26 cellular contexts compared by ENCODE assay signal in the genomic region with DNA sequence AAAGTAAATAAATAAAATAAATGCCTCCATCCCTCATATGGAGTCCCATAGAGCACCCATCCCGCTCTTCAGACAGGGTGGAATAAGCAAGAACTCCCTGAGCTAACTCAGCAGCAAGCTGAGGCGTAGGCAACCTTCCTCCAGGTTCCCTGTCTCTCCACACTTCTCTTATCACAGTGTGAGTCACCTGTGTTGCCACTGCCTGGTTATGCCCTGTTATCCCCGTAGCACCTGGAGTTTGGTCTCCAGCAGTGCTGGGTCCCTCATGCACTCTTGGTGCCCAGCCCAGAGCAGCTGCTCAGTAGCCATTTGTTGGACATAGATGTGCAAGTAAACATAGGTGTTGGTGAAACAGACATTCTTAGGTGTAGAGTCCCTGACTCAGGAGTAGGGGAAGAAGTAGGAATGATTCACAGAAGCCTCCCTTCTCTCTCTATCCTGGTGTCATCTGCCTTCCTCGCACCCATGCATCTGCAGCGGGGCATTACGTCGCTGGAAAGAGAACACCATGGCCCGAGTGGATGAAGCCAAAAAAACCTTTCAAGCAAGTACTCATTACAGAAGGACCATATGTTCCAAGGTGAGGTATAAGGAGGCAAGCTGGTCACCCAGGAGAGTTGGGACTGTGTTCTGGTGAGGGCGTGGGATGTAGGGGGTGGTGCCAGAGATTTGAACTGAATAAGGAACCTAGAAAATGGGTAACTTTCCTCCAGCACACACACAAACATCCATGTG. TPM values are rescaled to one million over a fixed set of nuclear protein-coding genes. Genes with fewer than 3 reads are reported as not detected.
DNase-seq lines count a peak whose midpoint lies in the region; ATAC-seq lines count a peak whose summit lies in the region.
"Had no signal": no experiment of that assay in that cellular context is flagged by ENCODE, and none has a peak within 500 bp of the region (broad histone marks: within the 10 kb centered on the region; RNA-seq: fewer than 3 reads in every experiment).

No MANE protein-coding gene starts in this region.

- peaks cover 23% of the 10 kb centered on the region for H3K36me3 Mint-ChIP-seq in CD4-positive, CD25-positive, alpha-beta regulatory T cell
- H3K36me3 Mint-ChIP-seq in activated naive CD8-positive, alpha-beta T cell treated with anti-CD3 and anti-CD28 coated beads for 36 hours: peaks cover 6% of the 10 kb centered on the region

- no peak overlapping the region for H3K4me3 ChIP-seq in CD4-positive, CD25-positive, alpha-beta regulatory T cell (ENCODE audit: low read depth, low read length)
- H3K4me3 ChIP-seq in mesenchymal stem cell (ENCODE audit: insufficient read depth in 1 of 2, low read depth in 1 of 2, low read length in 2 of 2): no peak overlapping the region
- H3K4me3 ChIP-seq: ascending aorta, heart right ventricle, left lung, prostate gland, smooth muscle cell, thyroid gland had no signal

- no peak overlapping the region for H3K9ac ChIP-seq in mesenchymal stem cell (ENCODE audit: low read length)
- H3K9ac ChIP-seq: SK-N-SH had no signal

- H3K23ac ChIP-seq in mesenchymal stem cell (ENCODE audit: low read length in 2 of 2): no peak overlapping the region

- H3K27ac Mint-ChIP-seq in CD4-positive, CD25-positive, alpha-beta regulatory T cell: peak overlapping the region in 2 of 3 donors; percentile 65 to 68
- peak overlapping the region; percentile 53 for H3K27ac Mint-ChIP-seq in activated naive CD8-positive, alpha-beta T cell treated with anti-CD3 and anti-CD28 coated beads for 36 hours
- H3K27ac Mint-ChIP-seq: CD8-positive, alpha-beta T cell had no signal

- DNase-seq in CD4-positive, CD25-positive, alpha-beta regulatory T cell: no peak
- DNase-seq in COLO668 (lab: John Stamatoyannopoulos, UW; ENCODE audit: unreplicated experiment): peak; percentile 40
- no peak for DNase-seq in activated naive CD8-positive, alpha-beta T cell treated with anti-CD3 and anti-CD28 coated beads for 36 hours
- DNase-seq in mesenchymal stem cell: no peak
- no peak for DNase-seq in GM03348 (ENCODE audit: low spot score)
- no peak for DNase-seq in DMS153 treated with DMSO at 0.1 percent for 48 hours (lab: John Stamatoyannopoulos, UW; ENCODE audit: unreplicated experiment)
- DNase-seq: activated CD4-positive, alpha-beta T cell treated with anti-CD3 and anti-CD28 coated beads, Interleukin-2, amount 50 U/mL, for 1 hour; activated naive CD4-positive, alpha-beta T cell treated with Interleukin-2 at 50 U/mL for 16 hours; activated T-cell treated with anti-CD3 and anti-CD28 coated beads for 4 hours; CD8-positive, alpha-beta T cell; DMS79; heart right ventricle; left lung; NCI-H1092 treated with DMSO at 0.1 percent for 48 hours; NCI-H2081; SK-N-SH; stimulated activated naive CD4-positive, alpha-beta T cell; T-helper 2 cell; thyroid gland had no signal

- no peaks in the 10 kb centered on the region for H3K27me3 Mint-ChIP-seq in CD4-positive, CD25-positive, alpha-beta regulatory T cell
- H3K27me3 Mint-ChIP-seq in activated naive CD8-positive, alpha-beta T cell treated with anti-CD3 and anti-CD28 coated beads for 36 hours: no peaks in the 10 kb centered on the region
- H3K27me3 Mint-ChIP-seq: central memory CD8-positive, alpha-beta T cell had no signal

- no peak overlapping the region for H3K4me3 Mint-ChIP-seq in CD4-positive, CD25-positive, alpha-beta regulatory T cell
- H3K4me3 Mint-ChIP-seq in activated naive CD8-positive, alpha-beta T cell treated with anti-CD3 and anti-CD28 coated beads for 36 hours: no peak overlapping the region
- H3K4me3 Mint-ChIP-seq: CD8-positive, alpha-beta T cell; central memory CD8-positive, alpha-beta T cell had no signal

- ATAC-seq in CD4-positive, CD25-positive, alpha-beta regulatory T cell (ENCODE audit: low read depth in 2 of 2): no peak
- ATAC-seq in GM21526 (IDR thresholded peaks at IDR 0.05; ENCODE audit: low FRiP score, unreplicated experiment): no peak
- ATAC-seq: CD8-positive, alpha-beta T cell; heart right ventricle; left lung had no signal

- H3K36me3 ChIP-seq in CD4-positive, CD25-positive, alpha-beta regulatory T cell (ENCODE audit: control insufficient read depth, insufficient read depth, low read length): peaks cover 81% of the 10 kb centered on the region
- peaks cover 28 to 41% of the 10 kb centered on the region in 2 experiments for H3K36me3 ChIP-seq in mesenchymal stem cell (ENCODE audit: control insufficient read depth in 1 of 2, insufficient read depth in 2 of 2, low read depth in 1 of 2, low read length in 2 of 2)
- H3K36me3 ChIP-seq: prostate gland, thyroid gland had no signal

- H3K14ac ChIP-seq in mesenchymal stem cell (ENCODE audit: low read length in 2 of 2): no peak overlapping the region

- no peaks in the 10 kb centered on the region for H3K4me1 ChIP-seq in CD4-positive, CD25-positive, alpha-beta regulatory T cell (ENCODE audit: control insufficient read depth, insufficient read depth, low read length, poor library complexity, severe bottlenecking)
- H3K4me1 ChIP-seq in mesenchymal stem cell (ENCODE audit: control insufficient read depth, insufficient read depth, low read depth, low read length): peaks cover 26% of the 10 kb centered on the region
- H3K4me1 ChIP-seq: prostate gland had no signal

- no peaks in the 10 kb centered on the region for H3K9me3 ChIP-seq in CD4-positive, CD25-positive, alpha-beta regulatory T cell (ENCODE audit: control insufficient read depth in 2 of 2, low read length in 2 of 2)
- no peaks in the 10 kb centered on the region for H3K9me3 ChIP-seq in mesenchymal stem cell (ENCODE audit: control insufficient read depth, low read length)
- H3K9me3 ChIP-seq: ascending aorta, heart right ventricle, left lung, prostate gland, SK-N-SH, thyroid gland had no signal

- no peak overlapping the region for H3K4me2 ChIP-seq in mesenchymal stem cell (ENCODE audit: low read length, poor library complexity, severe bottlenecking)
- H3K4me2 ChIP-seq: SK-N-SH, smooth muscle cell had no signal

- peak overlapping the region in 1 of 2 experiments; percentile 10 for H2BK12ac ChIP-seq in mesenchymal stem cell (ENCODE audit: low read length in 2 of 2)

- no peaks in the 10 kb centered on the region for H3K79me1 ChIP-seq in mesenchymal stem cell (replicated peaks; ENCODE audit: low read length, poor library complexity, severe bottlenecking)

- no peak overlapping the region for H3K4ac ChIP-seq in mesenchymal stem cell (ENCODE audit: low read depth in 1 of 2, low read length in 2 of 2)

- H2BK120ac ChIP-seq in mesenchymal stem cell (ENCODE audit: low read depth, low read length): no peak overlapping the region

- WGBS in mesenchymal stem cell: 97% methylated on average over 4 of the region's 9 CpGs

- no peak overlapping the region for H2AFZ ChIP-seq in mesenchymal stem cell (ENCODE audit: low read depth, low read length)

- peak overlapping the region; percentile 15 for H2BK15ac ChIP-seq in mesenchymal stem cell (ENCODE audit: low read depth, poor library complexity, severe bottlenecking)

- H3K27me3 ChIP-seq in CD4-positive, CD25-positive, alpha-beta regulatory T cell (ENCODE audit: control insufficient read depth, insufficient read depth, low read length): no peaks in the 10 kb centered on the region
- H3K27me3 ChIP-seq in mesenchymal stem cell (ENCODE audit: control insufficient read depth in 1 of 2, insufficient read depth in 1 of 2, low read length in 2 of 2): no peaks in the 10 kb centered on the region
- H3K27me3 ChIP-seq: ascending aorta, heart right ventricle, left lung, thyroid gland had no signal

- H3K18ac ChIP-seq in mesenchymal stem cell (ENCODE audit: low read depth in 1 of 2, low read length in 2 of 2): peak overlapping the region; percentile 0 to 13

- H3K9me3 Mint-ChIP-seq in CD4-positive, CD25-positive, alpha-beta regulatory T cell: no peaks in the 10 kb centered on the region
- H3K9me3 Mint-ChIP-seq in activated naive CD8-positive, alpha-beta T cell treated with anti-CD3 and anti-CD28 coated beads for 36 hours: no peaks in the 10 kb centered on the region
- H3K9me3 Mint-ChIP-seq: CD8-positive, alpha-beta T cell; central memory CD8-positive, alpha-beta T cell had no signal

- H2BK5ac ChIP-seq in mesenchymal stem cell (ENCODE audit: low read depth, low read length, poor library complexity, severe bottlenecking): no peak overlapping the region

- H2AK5ac ChIP-seq in mesenchymal stem cell (ENCODE audit: low read length, severe bottlenecking): no peak overlapping the region

- peak overlapping the region; percentile 2 for H4K91ac ChIP-seq in mesenchymal stem cell (ENCODE audit: low read length)

- H3K4me1 Mint-ChIP-seq in CD4-positive, CD25-positive, alpha-beta regulatory T cell: peaks cover 0 to 5% (median under 1%) of the 10 kb centered on the region in 4 donors
- H3K4me1 Mint-ChIP-seq in activated naive CD8-positive, alpha-beta T cell treated with anti-CD3 and anti-CD28 coated beads for 36 hours: no peaks in the 10 kb centered on the region
- H3K4me1 Mint-ChIP-seq: central memory CD8-positive, alpha-beta T cell had no signal

- no peak overlapping the region for H4K8ac ChIP-seq in mesenchymal stem cell (ENCODE audit: low read length)

- no peak overlapping the region for H3K27ac ChIP-seq in CD4-positive, CD25-positive, alpha-beta regulatory T cell (ENCODE audit: insufficient read depth, low read length, poor library complexity, severe bottlenecking)
- no peak overlapping the region for H3K27ac ChIP-seq in mesenchymal stem cell (ENCODE audit: low read length, poor library complexity, severe bottlenecking)
- H3K27ac ChIP-seq: ascending aorta, epithelial cell of prostate, heart right ventricle, HL-60, left lung, prostate gland, thyroid gland had no signal

RNA-seq across cellular contexts. Expression of gene PISD, which starts 56.0 kb away (rescaled TPM):
- total RNA-seq in CD4-positive, CD25-positive, alpha-beta regulatory T cell: 41.5 TPM
- polyA plus RNA-seq in CD4-positive, CD25-positive, alpha-beta regulatory T cell: 10 to 100 TPM; 12.7 to 19.4 (median 15.4) TPM
- total RNA-seq in activated naive CD8-positive, alpha-beta T cell treated with anti-CD3 and anti-CD28 coated beads for 36 hours: 10 to 100 TPM; 43.4 to 45.8 TPM
- 31.5 TPM for polyA plus RNA-seq in mesenchymal stem cell (2013, experiment 1 of 2)
- polyA plus RNA-seq in mesenchymal stem cell (2013, experiment 2 of 2): 31.2 TPM
